In the genomic region with DNA sequence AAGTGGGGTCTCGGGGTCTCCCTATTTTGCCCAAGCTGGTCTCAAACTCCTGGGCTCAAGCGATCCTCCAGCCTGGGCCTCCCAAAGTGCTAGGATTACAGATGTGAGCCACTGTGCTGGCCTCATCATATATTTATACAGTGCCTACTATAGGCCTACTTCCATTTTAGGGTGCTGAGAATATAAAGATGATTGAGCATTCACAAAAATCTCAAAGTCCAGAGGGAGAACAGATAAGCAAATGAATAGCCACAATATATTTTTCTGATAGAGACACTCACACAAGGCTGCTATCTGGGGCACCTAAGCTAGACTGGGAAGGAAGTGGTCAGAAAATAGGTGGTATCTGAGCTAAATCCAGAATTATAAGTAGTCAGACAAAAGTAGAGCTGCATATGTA, we compare ENCODE assay signal across 22 cellular contexts. TPM values are rescaled to one million over a fixed set of nuclear protein-coding genes. Genes with fewer than 3 reads are reported as not detected.
"Had no signal": no experiment of that assay in that cellular context is flagged by ENCODE, and none has a peak within 500 bp of the region (broad histone marks: within the 10 kb centered on the region; RNA-seq: fewer than 3 reads in every experiment).

No MANE protein-coding gene starts in this region.

- H3K27me3 ChIP-seq: pancreas, upper lobe of right lung had no signal

- H3K4me3 ChIP-seq: pancreas, prostate gland, upper lobe of right lung had no signal

- H3K27ac ChIP-seq: prostate gland, upper lobe of right lung, VCaP had no signal

- H3K4me1 ChIP-seq: prostate gland, upper lobe of right lung had no signal

- H3K9me3 ChIP-seq: pancreas, prostate gland, upper lobe of right lung had no signal

- DNase-seq: activated CD4-positive, alpha-beta T cell treated with anti-CD3 and anti-CD28 coated beads for 4 hours; activated CD4-positive, alpha-beta T cell treated with anti-CD3 and anti-CD28 coated beads, Interleukin-2, amount 50 U/mL, for 4 hours; activated effector memory CD4-positive, alpha-beta T cell treated with Interleukin-2 at 50 U/mL for 16 hours; activated naive CD4-positive, alpha-beta T cell treated with Interleukin-2 at 50 U/mL for 16 hours; activated T-cell treated with anti-CD3 and anti-CD28 coated beads for 4 hours; anterior cingulate cortex; caudate nucleus; endodermal cell; foreskin fibroblast; head of caudate nucleus; naive thymus-derived CD4-positive, alpha-beta T cell; nucleus accumbens; pancreas; retina; stimulated activated CD4-positive, alpha-beta T cell treated with anti-CD3 and anti-CD28 coated beads, Interleukin-2, amount 100 ng/mL, for 48 hours; stimulated activated naive CD8-positive, alpha-beta T cell treated with anti-CD3 and anti-CD28 coated beads, Interleukin-15, Interleukin-2, amounts not matched to agents 100 U/mL and 50 U/mL, for 24 hours; substantia nigra; upper lobe of right lung had no signal

- H3K36me3 ChIP-seq: prostate gland, upper lobe of right lung had no signal

- ATAC-seq: esophagus mucosa; naive thymus-derived CD4-positive, alpha-beta T cell; pancreas; stimulated activated naive CD8-positive, alpha-beta T cell treated with anti-CD3 and anti-CD28 coated beads, Interleukin-15, Interleukin-2, amounts not matched to agents 100 U/mL and 50 U/mL, for 24 hours; upper lobe of right lung had no signal

RNA-seq across cellular contexts. Expression of a gene that starts 21.7 kb away (rescaled TPM):
- total RNA-seq: T-helper 1 cell treated with Interleukin-12 subunit alpha and Interleukin-12 subunit beta and Interleukin-4 antibody, amounts not matched to agents 30 ng/mL and 1 ng/mL, for 36 hours had no signal
